8 cellular contexts compared by ENCODE assay signal in the genomic region with DNA sequence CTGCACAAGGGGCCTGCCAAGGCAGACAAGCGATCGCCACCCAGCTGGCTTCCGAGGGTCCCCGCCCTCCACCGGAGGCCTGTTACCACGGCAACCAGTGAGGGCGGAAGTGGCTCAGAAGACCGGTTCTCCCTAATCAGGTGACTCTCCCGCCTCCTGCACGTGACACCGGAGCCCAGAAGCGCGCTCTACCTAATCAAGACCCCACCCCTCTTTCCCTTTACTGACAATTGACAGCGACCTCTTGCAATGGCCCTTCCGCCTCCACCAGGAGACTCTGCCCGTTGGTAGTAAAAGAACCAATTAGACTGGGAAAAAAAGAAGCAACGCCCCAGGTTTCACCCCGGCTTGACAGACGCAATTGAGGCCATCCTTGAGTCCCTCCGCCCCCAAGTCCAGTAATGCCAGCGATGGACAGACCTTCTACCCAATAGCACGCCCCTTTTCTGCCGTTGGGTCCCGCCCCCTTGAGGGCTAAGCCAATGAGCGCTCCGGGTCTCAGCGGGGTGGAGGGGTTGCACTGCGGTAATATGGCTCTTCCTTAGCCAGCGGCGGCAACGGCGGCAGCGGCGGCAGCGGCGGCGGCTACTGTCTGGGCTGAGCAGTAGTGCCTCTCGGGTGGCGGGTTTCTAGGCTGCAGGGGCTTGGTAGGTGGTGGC. TPM values are rescaled to one million over a fixed set of nuclear protein-coding genes. Genes with fewer than 3 reads are reported as not detected.
DNase-seq lines count a peak whose midpoint lies in the region; ATAC-seq, FAIRE-seq and TF ChIP-seq lines count a peak whose summit lies in the region.

A gene (plus strand): TSS at position 525 of the 659 bp plus-strand sequence. CDS start 198 bp downstream, outside the sequence.

- FAIRE-seq in HTR-8/SVneo (lab: Jason Lieb, UNC) (peak; percentile 90), H1 (lab: Jason Lieb, UNC) (no peak)

- peaks cover 16% of the 10 kb centered on the region; the same call in 1 of the 2 replicates for H3K23me2 ChIP-seq in H1 (ENCODE audit: low read depth, low read length)

- peak; percentile 98 for DNase-seq in COLO829 (ENCODE audit: low spot score)
- peak; percentile 99 for DNase-seq in HTR-8/SVneo (ENCODE audit: insufficient read length, low spot score)
- DNase-seq in NOMO-1 treated with dmso at 0.1 percent for 144 hours (lab: John Stamatoyannopoulos, UW; ENCODE audit: unreplicated experiment): peak; percentile 98
- DNase-seq in activated CD8-positive, alpha-beta memory T cell treated with anti-CD3 and anti-CD28 coated beads for 48 hours (ENCODE audit: low read depth in 2 of 3, low spot score in 2 of 3): peak; percentile 92 to 96 (median 93)
- peak; percentile 95 to 99 for DNase-seq in H1 (ENCODE audit: low read depth in 1 of 2, low spot score in 2 of 2)
- DNase-seq in memory B cell (ENCODE audit: low spot score in 2 of 2): peak; percentile 99
- peak; percentile 94 for DNase-seq in stimulated activated CD8-positive, alpha-beta memory T cell treated with anti-CD3 and anti-CD28 coated beads, Interleukin-12 subunit alpha, Interleukin-12 subunit beta, amount 100 ng/mL, for 24 hours (ENCODE audit: extremely low read depth)

- no peaks in the 10 kb centered on the region for H3K36me3 ChIP-seq in H1 (ENCODE audit: control insufficient read depth in 2 of 4, insufficient read depth in 4 of 4, low read length in 3 of 4)

- peak within 1 kb of the TSS; percentile 80; the same call in 1 of the 2 replicates for H3K18ac ChIP-seq in H1 (ENCODE audit: extremely low read depth, low read length)

- H3K27ac Mint-ChIP-seq in memory B cell: no peak within 1 kb of the TSS

- H3K4me2 ChIP-seq in H1 (ENCODE audit: insufficient read depth in 1 of 2, low read depth in 2 of 2, low read length in 2 of 2): peak within 1 kb of the TSS; percentile 89 to 93

- H4K20me1 ChIP-seq in H1 (replicated peaks in 1 of 2; ENCODE audit: control insufficient read depth in 1 of 2, insufficient read depth in 2 of 2, low read length in 2 of 2): no peaks in the 10 kb centered on the region

- H2AK5ac ChIP-seq in H1 (ENCODE audit: low read depth, low read length): no peak within 1 kb of the TSS

- H3K79me2 ChIP-seq in H1 (ENCODE audit: control insufficient read depth in 1 of 2, insufficient read depth in 2 of 2, low read length in 2 of 2): peaks cover 0 to 31% of the 10 kb centered on the region in 2 experiments; a peak in 3 of 4 replicates

- H3K4ac ChIP-seq in H1 (replicated peaks; ENCODE audit: insufficient read length, low read depth, low read length): no peak within 1 kb of the TSS

- POLR2A ChIA-PET in H1 (lab: Charles Lee; ENCODE audit: partially characterized antibody): interaction anchor here (0.8 to 2.5 kb wide), 6 partner anchors 10 to 165 kb away, joined by 3 to 9 read pairs (median 3); a partner anchor contains a TSS

- H3K79me1 ChIP-seq in H1 (ENCODE audit: low read depth, low read length): no peaks in the 10 kb centered on the region

- no peaks in the 10 kb centered on the region for H3K9me3 Mint-ChIP-seq in memory B cell

- ATAC-seq in GM21367 (IDR thresholded peaks at IDR 0.05; ENCODE audit: unreplicated experiment) (peak; percentile 65), memory B cell (ENCODE audit: low read depth) (peak; percentile 76)

- TF ChIP-seq CTCF in H1 (IDR thresholded peaks at IDR 0.05; ENCODE audit: control extremely low read depth in 1 of 3, insufficient read depth in 1 of 3, low read depth in 1 of 3, low read length in 3 of 3): no peak

- H3K14ac ChIP-seq in H1 (ENCODE audit: insufficient read length): no peak within 1 kb of the TSS

- peak within 1 kb of the TSS; percentile 13 for H3K56ac ChIP-seq in H1 (replicated peaks; ENCODE audit: insufficient read length, low read depth, low read length)

- H3K27me3 Mint-ChIP-seq in memory B cell: no peaks in the 10 kb centered on the region

- CTCF ChIA-PET in H1 (lab: Charles Lee; ENCODE audit: partially characterized antibody): interaction anchor here (1.3 to 6.3 kb wide), 3 partner anchors 10 to 52 kb away, joined by 3 to 40 read pairs (median 34); no protein-coding TSS in a partner anchor

- H2BK12ac ChIP-seq in H1 (ENCODE audit: low read depth, low read length): no peak within 1 kb of the TSS

- H3K23ac ChIP-seq in H1 (ENCODE audit: insufficient read length): no peak within 1 kb of the TSS

- H4K8ac ChIP-seq in H1 (ENCODE audit: extremely low read depth, insufficient read depth, low read length): peak within 1 kb of the TSS; percentile 5; the same call in 1 of the 2 replicates

- no peak within 1 kb of the TSS for H3K27ac ChIP-seq in H1 (ENCODE audit: low read depth, low read length)

- peaks cover 1% of the 10 kb centered on the region for H3K36me3 Mint-ChIP-seq in memory B cell

- no peak within 1 kb of the TSS for H4K91ac ChIP-seq in H1 (replicated peaks; ENCODE audit: insufficient read length, low read length)

- peaks cover 2 to 17% (median 9%) of the 10 kb centered on the region in 4 experiments; a peak in 6 of 7 replicates for H3K4me1 ChIP-seq in H1 (replicated peaks in 1 of 4; ENCODE audit: control insufficient read depth in 3 of 4, insufficient read depth in 4 of 4, low read length in 3 of 4)

- H3K4me1 Mint-ChIP-seq in memory B cell: peaks cover 32% of the 10 kb centered on the region

- no peaks in the 10 kb centered on the region for H3K27me3 ChIP-seq in H1 (replicated peaks in 1 of 4; ENCODE audit: control insufficient read depth in 3 of 4, extremely low read depth in 1 of 4, insufficient read depth in 3 of 4, low read length in 3 of 4)

- H3K4me3 Mint-ChIP-seq in memory B cell: no peak within 1 kb of the TSS

- H3K4me3 ChIP-seq in H1 (ENCODE audit: extremely low read depth in 1 of 4, insufficient read depth in 2 of 4, low read depth in 3 of 4, low read length in 4 of 4): peak within 1 kb of the TSS; percentile 82 to 96 (median 85)

- H3K9ac ChIP-seq in H1 (replicated peaks in 1 of 4; ENCODE audit: extremely low read depth in 1 of 4, low read depth in 3 of 4, low read length in 3 of 4): peak within 1 kb of the TSS; percentile 40 to 66 (median 58)

- H2BK120ac ChIP-seq in H1 (replicated peaks; ENCODE audit: low read depth, low read length): no peak within 1 kb of the TSS

- no peak; a peak in 1 of 3 replicates for TF ChIP-seq EP300 in H1 (IDR thresholded peaks at IDR 0.05; ENCODE audit: borderline replicate concordance in 1 of 2, low read depth in 2 of 2, low read length in 2 of 2)

- H2BK15ac ChIP-seq in H1 (ENCODE audit: low read length): no peak within 1 kb of the TSS

- H3K9me3 ChIP-seq in H1 (ENCODE audit: insufficient read depth in 2 of 2, low read depth in 1 of 2, low read length in 1 of 2): no peaks in the 10 kb centered on the region

- TF ChIP-seq POLR2A in H1 (IDR thresholded peaks at IDR 0.05; ENCODE audit: control extremely low read depth in 1 of 2, low read depth in 2 of 2, low read length in 2 of 2): peak in 1 of 2 experiments; percentile 27; a peak in 1 of 3 replicates

- H2BK5ac ChIP-seq in H1 (ENCODE audit: low read depth, low read length): peak within 1 kb of the TSS; percentile 61; the same call in 1 of the 2 replicates

- 2% methylated on average over 38 of the region's 39 CpGs; no CpG with 5 or more reads in 1 of the 2 experiments for WGBS in H1 (ENCODE audit: extremely low coverage in 1 of 2, insufficient coverage in 1 of 2, insufficient read length in 1 of 2, insufficient replicate concordance in 2 of 2, low coverage in 1 of 2, low lambda C conversion rate in 2 of 2, missing lambda C conversion rate in 1 of 2), 2 experiments

- peak within 1 kb of the TSS; percentile 71 for H4K5ac ChIP-seq in H1 (ENCODE audit: insufficient read length, low read depth, low read length)

- H2BK20ac ChIP-seq in H1 (ENCODE audit: low read length): no peak within 1 kb of the TSS

- peak within 1 kb of the TSS; percentile 96 for H2AFZ ChIP-seq in H1 (ENCODE audit: low read length)

- TF ChIP-seq RAD21 in H1 (IDR thresholded peaks at IDR 0.05 in 1 of 2, conservative IDR thresholded peaks at IDR 0.05 in 1 of 2; ENCODE audit: low read depth in 2 of 2, low read length in 2 of 2): no peak

TF ChIP-seq in H1, 55 proteins besides CTCF, POLR2A, EP300 and RAD21 (continues in another document):
- TF ChIP-seq, protein P1, sequence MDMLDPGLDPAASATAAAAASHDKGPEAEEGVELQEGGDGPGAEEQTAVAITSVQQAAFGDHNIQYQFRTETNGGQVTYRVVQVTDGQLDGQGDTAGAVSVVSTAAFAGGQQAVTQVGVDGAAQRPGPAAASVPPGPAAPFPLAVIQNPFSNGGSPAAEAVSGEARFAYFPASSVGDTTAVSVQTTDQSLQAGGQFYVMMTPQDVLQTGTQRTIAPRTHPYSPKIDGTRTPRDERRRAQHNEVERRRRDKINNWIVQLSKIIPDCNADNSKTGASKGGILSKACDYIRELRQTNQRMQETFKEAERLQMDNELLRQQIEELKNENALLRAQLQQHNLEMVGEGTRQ (IDR thresholded peaks at IDR 0.05; ENCODE audit: low read length): peak; percentile 99
- TF ChIP-seq TBP (IDR thresholded peaks at IDR 0.05; ENCODE audit: low read depth, low read length): peak; percentile 74; the same call in 1 of the 2 replicates
- peak; percentile 32; the same call in 1 of the 2 replicates for TF ChIP-seq SIX5 (IDR thresholded peaks at IDR 0.05; ENCODE audit: low read depth, low read length)
- TF ChIP-seq ZNF274 (IDR thresholded peaks at IDR 0.05; ENCODE audit: borderline replicate concordance, extremely low read depth, low read length): no peak
- TF ChIP-seq MAFK (IDR thresholded peaks at IDR 0.05; ENCODE audit: low read depth, low read length): no peak
- peak; percentile 98 for TF ChIP-seq SAP30 (IDR thresholded peaks at IDR 0.05; ENCODE audit: insufficient read depth, insufficient replicate concordance, low read length)
- TF ChIP-seq HDAC2 (IDR thresholded peaks at IDR 0.05; ENCODE audit: borderline replicate concordance in 1 of 2, low read depth in 2 of 2, low read length in 2 of 2): peak in 1 of 2 experiments; percentile 65; a peak in 1 of 4 replicates
- TF ChIP-seq NRF1 (IDR thresholded peaks at IDR 0.05; ENCODE audit: low read depth, low read length): no peak
- TF ChIP-seq BRCA1 (IDR thresholded peaks at IDR 0.05; ENCODE audit: low read depth, low read length): no peak
- TF ChIP-seq POU5F1 (IDR thresholded peaks at IDR 0.05; ENCODE audit: low read depth, low read length): no peak
- no peak for TF ChIP-seq CHD1 (IDR thresholded peaks at IDR 0.05; ENCODE audit: low read depth, low read length)
- TF ChIP-seq KDM4A (IDR thresholded peaks at IDR 0.05; ENCODE audit: low read depth, low read length, severe bottlenecking): peak; percentile 77

RNA-seq across cellular contexts. Expression of the gene that starts here (rescaled TPM):
- total RNA-seq in H1 (2021; fragmentation: NEBNext Ultra II Directional; extraction: Animal tissue kit (Norgen Biotek cat#: 25700)): 10.4 and 14.7 TPM in 2 replicates
- polyA plus RNA-seq in H1 (2011; rRNA removed): 4.6 and 5.5 TPM in 2 replicates
- 5.7 TPM for polyA plus RNA-seq in H1 (2011; cell fraction: cytosol; rRNA removed)
- 9.4 TPM for polyA plus RNA-seq in H1 (2011; cell fraction: nucleus; rRNA removed)
- 6.5 to 9.0 TPM (median 7.1 TPM) in 4 replicates for polyA plus RNA-seq in H1 (2012, experiment 1 of 2)
- 0.81 TPM for polyA plus RNA-seq in H1 (2012, experiment 2 of 2)
- 4.8 TPM for polyA plus RNA-seq in H1 (2013, experiment 1 of 2)
- polyA plus RNA-seq in H1 (2013, experiment 2 of 2): 5.5 TPM
- polyA minus RNA-seq in H1 (2011; rRNA and poly(A)+ RNA removed): 17.3 and 22.6 TPM in 2 replicates
- polyA minus RNA-seq in H1 (2011; cell fraction: cytosol; rRNA and poly(A)+ RNA removed): 8.7 TPM
- polyA minus RNA-seq in H1 (2011; cell fraction: nucleus; rRNA and poly(A)+ RNA removed): 51.7 TPM
